9 cellular contexts compared by ENCODE assay signal in the genomic region with DNA sequence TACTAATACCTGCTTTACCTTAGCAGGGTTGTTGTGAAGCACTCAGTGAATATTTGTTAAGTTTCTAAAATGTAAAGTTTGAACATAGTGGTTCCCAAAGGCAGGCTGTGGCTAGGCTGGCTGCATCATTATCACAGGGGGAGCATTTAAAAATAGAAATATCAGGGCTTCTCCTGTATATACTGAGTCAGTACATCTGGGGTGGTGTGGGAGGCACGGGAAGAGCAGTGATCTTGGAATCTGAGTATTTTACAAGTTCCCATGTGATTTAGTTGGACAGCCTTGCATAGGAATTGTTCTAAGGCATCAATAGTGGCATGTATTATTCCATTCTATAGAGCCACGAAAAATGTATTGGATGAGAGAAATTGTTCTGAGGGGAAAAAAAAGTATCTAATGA. TPM values are rescaled to one million over a fixed set of nuclear protein-coding genes. Genes with fewer than 3 reads are reported as not detected.
"Had no signal": no experiment of that assay in that cellular context is flagged by ENCODE, and none has a peak within 500 bp of the region (broad histone marks: within the 10 kb centered on the region; RNA-seq: fewer than 3 reads in every experiment).

No MANE protein-coding gene starts in this region.

- H3K9me3 ChIP-seq: HAP-1 had no signal

- ATAC-seq: HCT116, K562 had no signal

- DNase-seq: GM23248, GOT3, H7, IMR-90 had no signal

- H3K27ac ChIP-seq: GM23248 had no signal

- H3K4me3 ChIP-seq: GM23248, HAP-1, K562 had no signal

RNA-seq across cellular contexts. Expression of a gene that starts 53.1 kb away (rescaled TPM):
- total RNA-seq: GM23248, H4, H7, HT-29, IMR-90, K562 had no signal
